In the genomic region with DNA sequence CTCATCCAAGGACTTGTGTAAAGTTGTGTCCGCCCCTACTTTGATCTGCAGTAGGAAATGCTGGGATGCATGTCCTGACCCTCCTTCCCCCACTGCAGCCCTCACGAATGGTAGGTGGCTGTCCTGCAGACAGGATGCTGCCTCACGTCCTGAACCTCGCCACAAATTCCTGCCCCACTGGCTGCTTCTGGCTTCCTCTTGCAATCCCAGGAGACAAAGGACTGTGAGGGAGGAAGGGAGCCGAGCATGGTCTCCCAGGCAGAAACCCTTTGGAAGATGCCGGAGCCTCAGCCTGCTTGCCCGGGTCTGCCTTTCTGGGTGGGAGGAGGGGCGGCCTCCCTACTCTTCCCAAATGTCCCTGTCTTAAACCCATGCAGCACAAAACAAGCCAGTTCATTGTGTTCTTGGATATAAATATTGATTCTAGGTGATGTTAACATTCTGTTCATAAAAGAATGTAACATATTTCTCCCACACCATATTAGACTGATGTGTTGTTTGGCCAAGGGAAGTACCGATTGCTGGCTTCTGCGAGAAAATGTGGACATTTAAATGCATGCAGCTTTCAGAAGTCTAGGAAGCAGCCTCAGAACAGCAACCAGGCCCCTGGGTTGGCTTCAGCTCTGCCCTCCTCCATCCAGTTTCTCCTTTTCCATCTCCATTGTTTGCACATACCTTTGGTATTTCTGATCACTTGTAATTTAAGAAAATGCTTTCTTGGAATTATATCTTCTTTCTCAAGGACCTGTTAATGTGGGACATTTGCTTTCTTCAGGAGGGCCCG, we compare ENCODE assay signal across 8 cellular contexts.
DNase-seq lines count a peak whose midpoint lies in the region; ATAC-seq, FAIRE-seq and TF ChIP-seq lines count a peak whose summit lies in the region.

No MANE protein-coding gene starts in this region.

- H3K4me3 ChIP-seq in HFF-Myc (replicated peaks; ENCODE audit: low read depth, low read length): peak overlapping the region; percentile 13; the same call in 1 of the 2 replicates
- H3K4me3 ChIP-seq in HepG2 (replicated peaks in 1 of 3; ENCODE audit: insufficient read depth in 1 of 3, low read depth in 2 of 3, low read length in 3 of 3): no peak overlapping the region
- no peak overlapping the region for H3K4me3 ChIP-seq in stomach

- TF ChIP-seq EP300 in HepG2 (IDR thresholded peaks at IDR 0.05; ENCODE audit: low read depth in 2 of 2, low read length in 2 of 2) (no peak), HepG2 (CRISPR knock-in tag; IDR thresholded peaks at IDR 0.05; ENCODE audit: borderline replicate concordance) (no peak), stomach (IDR thresholded peaks at IDR 0.05) (no peak)

- CTCF ChIA-PET in HepG2 (lab: Yijun Ruan, JAX; ENCODE audit: low intra/inter-chr PET ratio, low total read pairs): interaction anchor here (1.2 to 3.3 kb wide), 5 partner anchors 48 to 472 kb away, joined by 4 to 19 read pairs (median 8); no protein-coding TSS in a partner anchor

- FAIRE-seq in HepG2 (lab: Jason Lieb, UNC): no peak

- TF ChIP-seq POLR2A in HepG2 (IDR thresholded peaks at IDR 0.05; ENCODE audit: insufficient read depth in 1 of 2, low read depth in 2 of 2, low read length in 2 of 2): no peak
- no peak for TF ChIP-seq POLR2A in stomach (IDR thresholded peaks at IDR 0.05)

- 89% methylated on average over 11 of the region's 11 CpGs for WGBS in HepG2 (ENCODE audit: low lambda C conversion rate)
- WGBS in stomach, 5 donors: 57 to 78% (median 73%) methylated on average over 11 of the region's 11 CpGs

- BruUV-seq in HepG2 (replicated peaks; lab: Mats Ljungman, UMichigan): no TSS peak

- H3K79me2 ChIP-seq in HepG2 (ENCODE audit: insufficient read depth, low read length): no peaks in the 10 kb centered on the region

- no peaks in the 10 kb centered on the region for H3K9me3 ChIP-seq in HepG2 (ENCODE audit: low read length)
- no peaks in the 10 kb centered on the region for H3K9me3 ChIP-seq in stomach

- no peaks in the 10 kb centered on the region for H3K36me3 ChIP-seq in HepG2 (replicated peaks in 1 of 2; ENCODE audit: control insufficient read depth in 1 of 2, insufficient read depth in 2 of 2, low read length in 2 of 2)
- no peaks in the 10 kb centered on the region for H3K36me3 ChIP-seq in stomach

- H3K27me3 ChIP-seq in HepG2 (ENCODE audit: control insufficient read depth in 1 of 2, insufficient read depth in 2 of 2, low read length in 2 of 2) (no peaks in the 10 kb centered on the region), stomach (no peaks in the 10 kb centered on the region)

- peak overlapping the region; percentile 97 for H3K27ac ChIP-seq in caudate nucleus (ENCODE audit: low read depth, low read length)
- no peak overlapping the region for H3K27ac ChIP-seq in HepG2 (ENCODE audit: extremely low read length, insufficient read depth, low read length)
- peak overlapping the region in 4 of 5 donors; percentile 49 to 76 (median 72) for H3K27ac ChIP-seq in stomach

- POLR2A ChIA-PET in HepG2 (lab: Yijun Ruan, JAX): interaction anchor here (1.1 kb wide), 1 partner anchor 12 kb away, joined by 9 read pairs; no protein-coding TSS in a partner anchor

- ATAC-seq in HepG2: no peak
- no peak for ATAC-seq in HG02981 (IDR thresholded peaks at IDR 0.05; ENCODE audit: unreplicated experiment)
- no peak for ATAC-seq in HG03439 (IDR thresholded peaks at IDR 0.05; ENCODE audit: unreplicated experiment)
- no peak for ATAC-seq in GM18517 (IDR thresholded peaks at IDR 0.05; ENCODE audit: unreplicated experiment)

- no peak overlapping the region for H2AFZ ChIP-seq in HepG2 (ENCODE audit: low read length)

- no peak overlapping the region for H3K9ac ChIP-seq in HepG2 (ENCODE audit: insufficient read depth, low read depth, low read length)

- in situ Hi-C loops in HepG2 (cut with HindIII; ENCODE audit: extremely low pct_ligation_motif_present, low pct_unique_long_range_greater_than_20kb): loop anchor here (5.0 kb wide), 1 partner anchor 379 kb away; no protein-coding TSS in a partner anchor

- intact Hi-C loops in HepG2 (cut with micrococcal nuclease; ENCODE audit: unreplicated experiment) (loop anchor here (1.0 to 2.0 kb wide), 4 partner anchors 47 to 389 kb away; no protein-coding TSS in a partner anchor), stomach (cut with DNase I; ENCODE audit: low total_unique reads) (loop anchor here (10.0 kb wide), 2 partner anchors 49 to 381 kb away; no protein-coding TSS in a partner anchor)

- H3K4me1 ChIP-seq in HepG2 (ENCODE audit: insufficient read depth, low read length) (peaks cover 27% of the 10 kb centered on the region), stomach (peaks cover 22 to 52% (median 37%) of the 10 kb centered on the region in 4 donors)

- H3K4me2 ChIP-seq in HepG2 (ENCODE audit: low read depth, low read length): no peak overlapping the region

- no peaks in the 10 kb centered on the region for H4K20me1 ChIP-seq in HepG2 (ENCODE audit: insufficient read depth, low read length)

- no peak for TF ChIP-seq RAD21 in HepG2 (CRISPR knock-in tag; IDR thresholded peaks at IDR 0.05)

- TF ChIP-seq CTCF in HFF-Myc (IDR thresholded peaks at IDR 0.05; ENCODE audit: low read depth, low read length, missing control alignments): no peak
- no peak for TF ChIP-seq CTCF in HepG2 (CRISPR knock-in tag; IDR thresholded peaks at IDR 0.05)
- TF ChIP-seq CTCF in stomach (IDR thresholded peaks at IDR 0.05): no peak

- DNase-seq in HFF-Myc (ENCODE audit: extremely low read depth, low read depth) (no peak), caudate nucleus (lab: John Stamatoyannopoulos, UW) (peak in 1 of 61 donors; percentile 4), HepG2 (ENCODE audit: low spot score) (no peak), stomach (no peak), RKO (ENCODE audit: low spot score) (no peak)

TF ChIP-seq in HepG2, 621 proteins besides CTCF, POLR2A, EP300 and RAD21:
- TF ChIP-seq SP4 (CRISPR knock-in tag; IDR thresholded peaks at IDR 0.05) (no peak), MEIS2 (CRISPR knock-in tag; IDR thresholded peaks at IDR 0.05) (0 out of 2 replicates have a peak, but pooled peaks have one; percentile 1)
